ENCODE assay signal across 18 cellular contexts in the genomic region with DNA sequence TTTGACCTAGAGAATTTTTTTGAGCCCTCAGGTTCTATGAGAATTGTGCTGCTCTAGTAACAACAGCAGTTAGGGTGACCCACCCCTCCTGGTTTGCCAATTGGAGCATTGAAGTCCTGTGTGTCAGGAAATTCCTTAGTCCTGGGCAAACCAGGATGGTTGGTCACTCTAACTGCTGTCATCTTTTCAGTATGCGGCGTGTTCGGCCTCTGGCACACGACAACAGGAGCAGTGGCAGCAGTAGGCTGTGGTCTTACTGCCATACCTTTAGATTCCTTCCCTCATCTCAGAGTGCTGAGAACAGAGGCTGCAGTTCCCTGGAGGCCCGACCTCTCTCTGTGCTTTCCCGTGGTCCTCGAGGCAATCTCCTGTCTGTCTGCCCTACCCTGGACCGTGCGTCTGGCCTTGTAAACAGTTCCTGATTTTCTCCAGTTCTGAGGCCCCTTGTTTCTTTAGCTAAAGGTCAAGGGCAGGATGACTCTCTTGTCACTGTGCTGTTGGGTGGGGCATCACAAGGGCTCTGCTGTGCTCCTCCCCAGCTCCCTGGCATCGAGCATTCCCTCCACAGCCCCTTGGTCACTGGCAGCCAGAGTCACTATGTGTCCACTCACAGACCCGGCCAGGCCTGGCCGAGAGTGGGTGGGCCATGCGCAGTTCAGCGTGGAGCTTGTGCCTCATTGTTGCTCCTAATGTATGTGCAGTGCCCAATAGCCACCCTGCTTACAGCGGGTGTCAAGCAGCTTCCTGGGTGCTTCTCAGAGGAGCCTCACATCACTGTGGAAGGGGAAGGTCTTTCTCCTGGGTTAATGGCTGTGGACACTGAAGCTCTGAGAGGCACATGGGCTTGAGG. TPM values are rescaled to one million over a fixed set of nuclear protein-coding genes. Genes with fewer than 3 reads are reported as not detected.
DNase-seq lines count a peak whose midpoint lies in the region; ATAC-seq and TF ChIP-seq lines count a peak whose summit lies in the region.
"Had no signal": no experiment of that assay in that cellular context is flagged by ENCODE, and none has a peak within 500 bp of the region (broad histone marks: within the 10 kb centered on the region; RNA-seq: fewer than 3 reads in every experiment).

No MANE protein-coding gene starts in this region.

- H3K4ac ChIP-seq in neuronal stem cell (ENCODE audit: low read length), result no peak overlapping the region

- H2BK15ac ChIP-seq in neuronal stem cell (ENCODE audit: low read length), result peak overlapping the region; percentile 88

- H4K91ac ChIP-seq in neuronal stem cell (ENCODE audit: low read depth, low read length, poor library complexity), result peak overlapping the region; percentile 34

- DNase-seq in EH (ENCODE audit: low read depth), result peak; percentile 29
- no peak for DNase-seq in NT2/D1 (ENCODE audit: low read depth, low spot score)
- peak; percentile 19 to 33 for DNase-seq in erythroblast (lab: John Stamatoyannopoulos, UW)
- no peak for DNase-seq in neuronal stem cell (ENCODE audit: low spot score)
- no peak for DNase-seq in chondrocyte (ENCODE audit: low spot score)
- DNase-seq in SHP77 treated with DMSO at 0.1 percent for 48 hours (lab: John Stamatoyannopoulos, UW), result no peak
- DNase-seq: DMS 273 treated with DMSO at 0.1 percent for 48 hours, NCI-H1048, NCI-H1436 treated with DMSO at 0.1 percent for 48 hours, NCI-H2081, NCI-H524, SHP77 had no signal

- H2BK5ac ChIP-seq in neuronal stem cell (ENCODE audit: low read length), result no peak overlapping the region

- no CpG with 5 or more reads among the region's 15 CpGs for WGBS in neuronal stem cell (ENCODE audit: extremely low coverage in 2 of 2, insufficient read length in 2 of 2, insufficient replicate concordance in 1 of 2), 2 donors

- no peak overlapping the region for H3K27ac ChIP-seq in neuronal stem cell (replicated peaks; ENCODE audit: low read length)
- H3K27ac ChIP-seq: C4-2B had no signal

- no peak overlapping the region for H3K4me3 ChIP-seq in NT2/D1 (ENCODE audit: insufficient read length, low read depth)
- no peak overlapping the region for H3K4me3 ChIP-seq in neuronal stem cell (ENCODE audit: low read length in 2 of 2)
- H3K4me3 ChIP-seq: GM23338 had no signal

- no peak overlapping the region for H3K27ac Mint-ChIP-seq in chondrocyte (ENCODE audit: unreplicated experiment)
- H3K27ac Mint-ChIP-seq: GM23338 had no signal

- H3K36me3 Mint-ChIP-seq in chondrocyte (ENCODE audit: low read depth), result no peaks in the 10 kb centered on the region

- TF ChIP-seq POLR2A in erythroblast (IDR thresholded peaks at IDR 0.05; ENCODE audit: low read length), result no peak

- H3K27me3 ChIP-seq in NT2/D1 (ENCODE audit: insufficient read depth, insufficient read length) (no peaks in the 10 kb centered on the region), neuronal stem cell (ENCODE audit: control insufficient read depth in 3 of 3, insufficient read depth in 3 of 3, low read depth in 1 of 3, low read length in 3 of 3) (peaks cover 0 to 18% (median 0%) of the 10 kb centered on the region in 3 experiments)

- H2BK120ac ChIP-seq in neuronal stem cell (ENCODE audit: low read depth, low read length), result peak overlapping the region; percentile 56

- no peak overlapping the region for H3K23ac ChIP-seq in neuronal stem cell (ENCODE audit: low read depth, low read length, poor library complexity)

- H3K14ac ChIP-seq in neuronal stem cell (ENCODE audit: low read length), result peak overlapping the region; percentile 79

- no peaks in the 10 kb centered on the region for H3K36me3 ChIP-seq in NT2/D1 (ENCODE audit: insufficient read depth, insufficient read length, low read length)
- H3K36me3 ChIP-seq in neuronal stem cell (replicated peaks in 1 of 2; ENCODE audit: control insufficient read depth in 2 of 2, insufficient read depth in 2 of 2, low read length in 2 of 2), result no peaks in the 10 kb centered on the region

- H3K9me3 ChIP-seq in NT2/D1 (ENCODE audit: insufficient read depth, low read length) (no peaks in the 10 kb centered on the region), neuronal stem cell (replicated peaks in 1 of 2; ENCODE audit: control insufficient read depth in 2 of 2, insufficient read depth in 1 of 2, low read depth in 1 of 2, low read length in 2 of 2) (no peaks in the 10 kb centered on the region)

- H3K9ac ChIP-seq in NT2/D1 (ENCODE audit: insufficient read length, low read depth), result peak overlapping the region; percentile 13
- peak overlapping the region; percentile 10 for H3K9ac ChIP-seq in neuronal stem cell (ENCODE audit: low read depth, low read length, poor library complexity)

- H3K79me1 ChIP-seq in neuronal stem cell (ENCODE audit: low read depth, low read length), result no peaks in the 10 kb centered on the region

- no peak overlapping the region for H2BK12ac ChIP-seq in neuronal stem cell (ENCODE audit: low read length)

- peaks cover 10% of the 10 kb centered on the region for H3K4me1 ChIP-seq in NT2/D1 (ENCODE audit: insufficient read depth, insufficient read length)
- H3K4me1 ChIP-seq in neuronal stem cell (ENCODE audit: control insufficient read depth in 2 of 2, insufficient read depth in 1 of 2, low read depth in 1 of 2, low read length in 2 of 2), result peaks cover 0 to 14% of the 10 kb centered on the region in 2 donors

- H3K4me3 Mint-ChIP-seq in chondrocyte (ENCODE audit: unreplicated experiment), result no peak overlapping the region
- H3K4me3 Mint-ChIP-seq: GM23338 had no signal

- H3K4me2 ChIP-seq in neuronal stem cell (ENCODE audit: insufficient read depth, low read length, poor library complexity, severe bottlenecking), result no peak overlapping the region
- H3K4me2 ChIP-seq: GM23338 had no signal

- no peak for TF ChIP-seq CTCF in chondrocyte (IDR thresholded peaks at IDR 0.05)

- H3K27me3 Mint-ChIP-seq in chondrocyte (ENCODE audit: low read depth), result peaks cover 5% of the 10 kb centered on the region

- H2AK5ac ChIP-seq in neuronal stem cell (ENCODE audit: low read depth, low read length), result peak overlapping the region; percentile 93

- ATAC-seq in HG02763 (IDR thresholded peaks at IDR 0.05; ENCODE audit: unreplicated experiment), result no peak
- ATAC-seq: GM23338, HepG2, Panc1 had no signal

- H2AFZ ChIP-seq in neuronal stem cell (ENCODE audit: low read length), result no peak overlapping the region
- H2AFZ ChIP-seq: GM23338 had no signal

- H3K4me1 Mint-ChIP-seq in chondrocyte (ENCODE audit: low read depth), result peaks cover 48% of the 10 kb centered on the region

- peak overlapping the region; percentile 33 for H3K18ac ChIP-seq in neuronal stem cell (ENCODE audit: low read length)

- H3K9me3 Mint-ChIP-seq in chondrocyte (ENCODE audit: low read depth), result no peaks in the 10 kb centered on the region
- H3K9me3 Mint-ChIP-seq: GM23338 had no signal

- H4K8ac ChIP-seq in neuronal stem cell (ENCODE audit: low read depth, low read length), result no peak overlapping the region

RNA-seq across cellular contexts. Expression of a gene that starts 18.5 kb away (rescaled TPM):
- polyA plus RNA-seq in neuronal stem cell (2013, experiment 1 of 2), result 0.59 TPM
- 0.62 TPM for polyA plus RNA-seq in neuronal stem cell (2013, experiment 2 of 2)
- 5.2 to 7.1 TPM (median 5.4 TPM) in 3 replicates for total RNA-seq in chondrocyte
- total RNA-seq: HepG2, MCF 10A had no signal
- polyA plus RNA-seq: HepG2 had no signal

Comparison
In these comparisons a context has a peak if more than half of its experiments do, and no peak if none do; other contexts are left out.
1. DNase-seq: peak in EH (single experiment) and erythroblast (2 of 2); none in NT2/D1 (single experiment), neuronal stem cell (single experiment), chondrocyte (single experiment) and SHP77 treated with DMSO at 0.1 percent for 48 hours (single experiment).